26 cellular contexts compared by ENCODE assay signal in the genomic region with DNA sequence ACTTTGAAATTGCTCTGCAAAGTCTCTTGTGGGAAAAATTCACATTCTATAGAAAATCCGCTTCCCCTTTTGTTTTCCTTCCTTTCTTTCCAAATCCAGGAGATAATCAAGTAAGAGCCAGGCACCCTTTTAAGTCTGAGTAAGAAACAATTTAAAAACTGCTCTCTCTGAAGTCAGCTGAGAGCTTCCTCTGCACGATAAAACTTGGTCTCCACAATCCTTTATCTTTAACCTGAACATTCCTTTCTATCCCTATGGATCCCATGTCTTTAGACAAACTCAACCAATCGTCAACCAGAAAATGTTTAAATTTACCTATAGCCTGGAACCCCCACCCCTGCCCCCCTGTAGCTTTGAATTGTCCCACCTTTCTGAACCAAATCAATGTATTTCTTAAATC.
"Had no signal": no experiment of that assay in that cellular context is flagged by ENCODE, and none has a peak within 500 bp of the region (broad histone marks: within the 10 kb centered on the region; RNA-seq: fewer than 3 reads in every experiment).

No MANE protein-coding gene starts in this region.

- H2AFZ ChIP-seq: hepatocyte, parathyroid adenoma had no signal

- H3K4me3 Mint-ChIP-seq: activated T-cell treated with anti-CD3 and anti-CD28 coated beads, Interleukin-2, amount 50 U/mL, for 72 hours; dendritic cell treated with granulocyte-macrophage colony-stimulating factor and Interleukin-4, amounts not matched to agents 40 ng/mL and 50 ng/mL, for 4 days; stimulated activated memory B cell treated with anti-CD40 and anti-IgM and Interleukin-4, amounts not matched to agents 10 μg/mL and 1 μg/mL and 100 μg/mL, for 72 hours; stimulated activated naive CD8-positive, alpha-beta T cell treated with anti-CD3 and anti-CD28 coated beads, Interleukin-15, amount 100 ng/mL, for 72 hours; type B pancreatic cell had no signal

- ATAC-seq: activated naive CD4-positive, alpha-beta T cell treated with anti-CD3 and anti-CD28 coated beads, Interleukin-2, amount 50 U/mL, for 72 hours; activated T-cell treated with anti-CD3 and anti-CD28 coated beads, Interleukin-2, amount 50 U/mL, for 72 hours; gastroesophageal sphincter; psoas muscle; stimulated activated memory B cell treated with anti-CD40 and anti-IgM and Interleukin-4, amounts not matched to agents 10 μg/mL and 1 μg/mL and 100 μg/mL, for 72 hours; stimulated activated naive CD8-positive, alpha-beta T cell treated with anti-CD3 and anti-CD28 coated beads, Interleukin-15, amount 100 ng/mL, for 72 hours had no signal

- FAIRE-seq: endometrium had no signal

- H3K4me1 Mint-ChIP-seq: stimulated activated memory B cell treated with anti-CD40 and anti-IgM and Interleukin-4, amounts not matched to agents 10 μg/mL and 1 μg/mL and 100 μg/mL, for 72 hours; stimulated activated naive CD8-positive, alpha-beta T cell treated with anti-CD3 and anti-CD28 coated beads, Interleukin-15, amount 100 ng/mL, for 72 hours had no signal

- H3K27ac Mint-ChIP-seq: activated naive CD4-positive, alpha-beta T cell treated with anti-CD3 and anti-CD28 coated beads, Interleukin-2, amount 50 U/mL, for 72 hours; activated T-cell treated with anti-CD3 and anti-CD28 coated beads, Interleukin-2, amount 50 U/mL, for 72 hours; dendritic cell treated with granulocyte-macrophage colony-stimulating factor and Interleukin-4, amounts not matched to agents 40 ng/mL and 50 ng/mL, for 4 days; stimulated activated memory B cell treated with anti-CD40 and anti-IgM and Interleukin-4, amounts not matched to agents 10 μg/mL and 1 μg/mL and 100 μg/mL, for 72 hours; stimulated activated naive CD8-positive, alpha-beta T cell treated with anti-CD3 and anti-CD28 coated beads, Interleukin-15, amount 100 ng/mL, for 72 hours; type B pancreatic cell had no signal

- H3K9me3 ChIP-seq: gastroesophageal sphincter, psoas muscle, uterus had no signal

- H3K4me3 ChIP-seq: breast epithelium, gastroesophageal sphincter, hepatocyte, left ventricle myocardium inferior, psoas muscle, smooth muscle cell, uterus had no signal

- DNase-seq: activated CD4-positive, alpha-beta T cell treated with anti-CD3 and anti-CD28 coated beads for 4 hours; activated CD4-positive, alpha-beta T cell treated with anti-CD3 and anti-CD28 coated beads, Interleukin-2, amount 50 U/mL, for 4 hours; activated naive CD4-positive, alpha-beta T cell; activated T-cell treated with anti-CD3 and anti-CD28 coated beads for 4 hours; activated T-cell treated with anti-CD3 and anti-CD28 coated beads, Interleukin-2, amount 50 U/mL, for 72 hours; central memory CD4-positive, alpha-beta T cell; islet precursor cell; left ventricle myocardium inferior; nucleus accumbens; psoas muscle; stimulated activated CD4-positive, alpha-beta T cell treated with anti-CD3 and anti-CD28 coated beads, Interleukin-1b, Interleukin-23, amount 100 ng/mL, for 48 hours; stimulated activated CD4-positive, alpha-beta T cell treated with anti-CD3 and anti-CD28 coated beads, Interleukin-4, amount 100 ng/mL, for 4 hours; stimulated activated CD8-positive, alpha-beta memory T cell treated with anti-CD3 and anti-CD28 coated beads, Interleukin-4, amount 100 ng/mL, for 48 hours; stimulated activated naive CD8-positive, alpha-beta T cell treated with anti-CD3 and anti-CD28 coated beads, Interleukin-15, amount 100 ng/mL, for 72 hours; substantia nigra; uterus had no signal

- H3K27me3 Mint-ChIP-seq: dendritic cell treated with granulocyte-macrophage colony-stimulating factor and Interleukin-4, amounts not matched to agents 40 ng/mL and 50 ng/mL, for 4 days; stimulated activated memory B cell treated with anti-CD40 and anti-IgM and Interleukin-4, amounts not matched to agents 10 μg/mL and 1 μg/mL and 100 μg/mL, for 72 hours; stimulated activated naive CD8-positive, alpha-beta T cell treated with anti-CD3 and anti-CD28 coated beads, Interleukin-15, amount 100 ng/mL, for 72 hours had no signal

- H3K4me2 ChIP-seq: hepatocyte, smooth muscle cell had no signal

- H3K27me3 ChIP-seq: breast epithelium, gastroesophageal sphincter, uterus had no signal

- H3K36me3 ChIP-seq: breast epithelium, gastroesophageal sphincter, left ventricle myocardium inferior, uterus had no signal

- H3K4me1 ChIP-seq: breast epithelium, gastroesophageal sphincter, left ventricle myocardium inferior, parathyroid adenoma, psoas muscle, uterus had no signal

- H3K9ac ChIP-seq: parathyroid adenoma had no signal

- H3K36me3 Mint-ChIP-seq: stimulated activated memory B cell treated with anti-CD40 and anti-IgM and Interleukin-4, amounts not matched to agents 10 μg/mL and 1 μg/mL and 100 μg/mL, for 72 hours; type B pancreatic cell had no signal

- H3K27ac ChIP-seq: breast epithelium, gastroesophageal sphincter, hepatocyte, left ventricle myocardium inferior, parathyroid adenoma, psoas muscle, uterus had no signal

- H3K79me2 ChIP-seq: hepatocyte, parathyroid adenoma had no signal
